In the genomic region with DNA sequence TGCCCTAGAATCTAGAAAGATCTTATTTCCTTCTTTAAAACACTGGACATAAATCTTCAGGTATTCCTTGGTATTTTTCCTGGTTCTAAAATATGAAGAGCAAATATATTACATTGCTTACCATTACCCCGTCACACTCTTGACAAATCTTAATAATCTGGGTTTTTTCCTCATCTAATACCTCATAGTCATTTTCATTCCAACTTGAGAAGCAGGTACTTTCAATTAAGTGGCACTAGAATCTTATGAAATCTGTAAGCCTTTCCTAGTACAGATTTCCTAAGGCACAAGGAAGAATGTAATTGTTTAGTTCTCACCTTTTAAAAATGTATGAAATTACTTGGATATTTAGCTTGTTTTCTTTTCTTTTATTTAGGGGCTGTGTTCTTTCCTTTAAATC, we compare ENCODE assay signal across 16 cellular contexts.
DNase-seq lines count a peak whose midpoint lies in the region; ATAC-seq, FAIRE-seq and TF ChIP-seq lines count a peak whose summit lies in the region.
"Had no signal": no experiment of that assay in that cellular context is flagged by ENCODE, and none has a peak within 500 bp of the region (broad histone marks: within the 10 kb centered on the region; RNA-seq: fewer than 3 reads in every experiment).

No MANE protein-coding gene starts in this region.

- H3K9me2 ChIP-seq in OCI-LY7 (ENCODE audit: insufficient read depth, low read length) = no peaks in the 10 kb centered on the region

- H2AFZ ChIP-seq in OCI-LY7 (ENCODE audit: low read length) = peak overlapping the region; percentile 50; the same call in 1 of the 2 replicates

- H3K27ac ChIP-seq in OCI-LY7 (ENCODE audit: low read depth, low read length, poor library complexity, severe bottlenecking) = no peak overlapping the region
- peak overlapping the region; percentile 7 to 33 (median 20) for H3K27ac ChIP-seq in esophagus muscularis mucosa (replicated peaks in 1 of 4)
- peak overlapping the region; percentile 24 for H3K27ac ChIP-seq in rectal smooth muscle tissue (ENCODE audit: low read depth, low read length)
- no peak overlapping the region for H3K27ac ChIP-seq in thyroid gland

- H3K4me1 ChIP-seq in OCI-LY7 (ENCODE audit: insufficient read depth, low read length, poor library complexity, severe bottlenecking) (no peaks in the 10 kb centered on the region), esophagus muscularis mucosa (peaks cover 9 to 31% (median 22%) of the 10 kb centered on the region in 4 donors), rectal smooth muscle tissue (ENCODE audit: control insufficient read depth, insufficient read depth, low read length) (peaks cover 10% of the 10 kb centered on the region), thyroid gland (no peaks in the 10 kb centered on the region)
- H3K4me1 ChIP-seq: HAP-1 had no signal

- H3K4me2 ChIP-seq in OCI-LY7 (ENCODE audit: low read length) = no peak overlapping the region

- H3K9ac ChIP-seq in rectal smooth muscle tissue (ENCODE audit: low read length) = no peak overlapping the region

- no peaks in the 10 kb centered on the region for H3K9me3 ChIP-seq in OCI-LY7 (ENCODE audit: low read length)
- H3K9me3 ChIP-seq in esophagus muscularis mucosa = no peaks in the 10 kb centered on the region
- H3K9me3 ChIP-seq in thyroid gland = no peaks in the 10 kb centered on the region
- H3K9me3 ChIP-seq: HAP-1 had no signal

- no TSS peak for BruUV-seq in OCI-LY7 (replicated peaks; lab: Mats Ljungman, UMichigan)

- H3K36me3 ChIP-seq in OCI-LY7 (ENCODE audit: insufficient read depth, low read length) (no peaks in the 10 kb centered on the region), esophagus muscularis mucosa (no peaks in the 10 kb centered on the region), rectal smooth muscle tissue (ENCODE audit: control insufficient read depth, insufficient read depth, low read length) (no peaks in the 10 kb centered on the region), thyroid gland (no peaks in the 10 kb centered on the region)
- H3K36me3 ChIP-seq: HAP-1 had no signal

- TF ChIP-seq CTCF in OCI-LY7 (conservative IDR thresholded peaks at IDR 0.05; ENCODE audit: low read length) (no peak), esophagus muscularis mucosa (IDR thresholded peaks at IDR 0.05) (no peak), thyroid gland (IDR thresholded peaks at IDR 0.05) (no peak)

- FAIRE-seq in H54 (lab: Jason Lieb, UNC) = no peak
- FAIRE-seq: D721Med, G401.6, GM12891 had no signal

- no peak for TF ChIP-seq EP300 in esophagus muscularis mucosa (IDR thresholded peaks at IDR 0.05)

- POLR2A ChIA-PET in OCI-LY7 (lab: Charles Lee) = interaction anchor here (1.1 kb wide), 1 partner anchor 13 kb away, joined by 4 read pairs; no protein-coding TSS in a partner anchor

- no peaks in the 10 kb centered on the region for H3K79me2 ChIP-seq in OCI-LY7 (ENCODE audit: insufficient read depth, low read depth, low read length)

- TF ChIP-seq POLR2A in esophagus muscularis mucosa (IDR thresholded peaks at IDR 0.05; ENCODE audit: low read depth) (no peak), thyroid gland (IDR thresholded peaks at IDR 0.05) (no peak), H54 (IDR thresholded peaks at IDR 0.05; ENCODE audit: low read depth, low read length) (no peak)

- WGBS in esophagus muscularis mucosa = 82% methylated on average over 1 of the region's 1 CpG
- 0 to 47% methylated on average over 1 of the region's 1 CpG for WGBS in thyroid gland, 2 donors

- H3K4me3 ChIP-seq in OCI-LY7 (ENCODE audit: low read depth, low read length, poor library complexity, severe bottlenecking) (no peak overlapping the region), esophagus muscularis mucosa (no peak overlapping the region), rectal smooth muscle tissue (ENCODE audit: low read length) (no peak overlapping the region), thyroid gland (replicated peaks in 1 of 3) (no peak overlapping the region)
- H3K4me3 ChIP-seq: HAP-1 had no signal

- H4K20me1 ChIP-seq in OCI-LY7 (ENCODE audit: insufficient read depth, low read length) = no peaks in the 10 kb centered on the region

- intact Hi-C loops in OCI-LY7 (cut with micrococcal nuclease; ENCODE audit: unreplicated experiment) = no loop called here
- intact Hi-C loops in esophagus muscularis mucosa (cut with DNase I) = no loop called here
- intact Hi-C loops in thyroid gland (cut with DNase I) = no loop called here

- CTCF ChIA-PET in OCI-LY7 (lab: Charles Lee; ENCODE audit: unreplicated experiment) = no interaction called here

- no peak for ATAC-seq in HG02840 (IDR thresholded peaks at IDR 0.05; ENCODE audit: low FRiP score, unreplicated experiment)
- ATAC-seq: CD8-positive, alpha-beta T cell had no signal

- DNase-seq in OCI-LY7 (ENCODE audit: low spot score) (no peak), esophagus muscularis mucosa (ENCODE audit: extremely low spot score) (no peak), SKM-1 (lab: John Stamatoyannopoulos, UW; ENCODE audit: unreplicated experiment) (no peak), thyroid gland (no peak), H54 (ENCODE audit: insufficient read length, low spot score) (no peak)
- DNase-seq: CD8-positive, alpha-beta T cell; COR-L47; DMS153; DMS79 treated with DMSO at 0.1 percent for 48 hours; GOT3 had no signal

- H3K27me3 ChIP-seq in esophagus muscularis mucosa = no peaks in the 10 kb centered on the region
- no peaks in the 10 kb centered on the region for H3K27me3 ChIP-seq in rectal smooth muscle tissue (ENCODE audit: control insufficient read depth, insufficient read depth, low read length)
- no peaks in the 10 kb centered on the region for H3K27me3 ChIP-seq in thyroid gland

Comparison
In these comparisons a context has a peak if more than half of its experiments do, and no peak if none do; other contexts are left out.
1. H3K27ac ChIP-seq: peak in esophagus muscularis mucosa (4 of 4) and rectal smooth muscle tissue (single experiment); none in OCI-LY7 (single experiment) and thyroid gland (0 of 3).